13 cellular contexts compared by ENCODE assay signal in genomic region chr22:42949159-42949558, GRCh38.
DNase-seq lines count a peak whose midpoint lies in the region; ATAC-seq and TF ChIP-seq lines count a peak whose summit lies in the region.
"Had no signal": no experiment of that assay in that cellular context is flagged by ENCODE, and none has a peak within 500 bp of the region (broad histone marks: within the 10 kb centered on the region; RNA-seq: fewer than 3 reads in every experiment).

No MANE protein-coding gene starts in this region.

- intact Hi-C loops in CD14-positive monocyte (cut with micrococcal nuclease) (no loop called here), esophagus muscularis mucosa (cut with DNase I) (no loop called here)

- no peak for TF ChIP-seq EP300 in esophagus muscularis mucosa (IDR thresholded peaks at IDR 0.05)

- CTCF ChIA-PET in RWPE1 (lab: Yijun Ruan, JAX), result no interaction called here

- H3K4me3 ChIP-seq in esophagus muscularis mucosa (no peak overlapping the region), mucosa of stomach (ENCODE audit: low read length) (no peak overlapping the region)

- peaks cover 0 to 3% (median 2%) of the 10 kb centered on the region in 3 donors for H3K27me3 Mint-ChIP-seq in CD14-positive monocyte (ENCODE audit: low read depth in 3 of 3)
- H3K27me3 Mint-ChIP-seq: activated CD4-positive, alpha-beta T cell treated with anti-CD3 and anti-CD28 coated beads, Interleukin-2, amount 10 ng/mL, durations not matched to agents 24 days and 14 days; activated naive CD4-positive, alpha-beta T cell treated with anti-CD3 and anti-CD28 coated beads, Interleukin-2, amount 10 ng/mL, durations not matched to agents 7 days and 5 days; CD8-positive, alpha-beta memory T cell had no signal

- H3K9me3 ChIP-seq in esophagus muscularis mucosa (no peaks in the 10 kb centered on the region), mucosa of stomach (ENCODE audit: control insufficient read depth, low read length) (no peaks in the 10 kb centered on the region)

- no peaks in the 10 kb centered on the region for H3K9me3 Mint-ChIP-seq in CD14-positive monocyte
- H3K9me3 Mint-ChIP-seq: activated CD4-positive, alpha-beta T cell treated with anti-CD3 and anti-CD28 coated beads, Interleukin-2, amount 10 ng/mL, durations not matched to agents 24 days and 14 days; activated naive CD4-positive, alpha-beta T cell treated with anti-CD3 and anti-CD28 coated beads, Interleukin-2, amount 10 ng/mL, durations not matched to agents 7 days and 5 days; CD8-positive, alpha-beta memory T cell had no signal

- peaks cover 34% of the 10 kb centered on the region for H3K4me1 Mint-ChIP-seq in CD14-positive monocyte

- H3K27ac Mint-ChIP-seq in CD14-positive monocyte, result peak overlapping the region in 4 of 7 donors; percentile 2 to 71 (median 64)
- H3K27ac Mint-ChIP-seq: activated CD4-positive, alpha-beta T cell treated with anti-CD3 and anti-CD28 coated beads, Interleukin-2, amount 10 ng/mL, durations not matched to agents 24 days and 14 days; activated naive CD4-positive, alpha-beta T cell treated with anti-CD3 and anti-CD28 coated beads, Interleukin-2, amount 10 ng/mL, durations not matched to agents 7 days and 5 days had no signal

- no peak for TF ChIP-seq POLR2A in esophagus muscularis mucosa (IDR thresholded peaks at IDR 0.05; ENCODE audit: low read depth)

- DNase-seq in CD14-positive monocyte (ENCODE audit: low spot score), result no peak
- DNase-seq in esophagus muscularis mucosa (ENCODE audit: extremely low spot score), result no peak
- no peak for DNase-seq in RWPE1 (ENCODE audit: low spot score)
- no peak for DNase-seq in activated CD4-positive, alpha-beta T cell treated with anti-CD3 and anti-CD28 coated beads for 4 hours
- DNase-seq: activated CD4-positive, alpha-beta T cell treated with anti-CD3 and anti-CD28 coated beads, Interleukin-2, amount 10 ng/mL, durations not matched to agents 24 days and 14 days; activated naive CD4-positive, alpha-beta T cell treated with anti-CD3 and anti-CD28 coated beads, Interleukin-2, amount 10 ng/mL, durations not matched to agents 7 days and 5 days; CD8-positive, alpha-beta memory T cell; NCI-H1694 treated with DMSO at 0.1 percent for 48 hours; SHP77 treated with DMSO at 0.1 percent for 48 hours had no signal

- peak overlapping the region; percentile 12 for H3K9ac ChIP-seq in mucosa of stomach (ENCODE audit: low read length)

- no peaks in the 10 kb centered on the region for H3K27me3 ChIP-seq in esophagus muscularis mucosa
- no peaks in the 10 kb centered on the region for H3K27me3 ChIP-seq in mucosa of stomach (ENCODE audit: control insufficient read depth, insufficient read depth, low read length)

- no peak for TF ChIP-seq CTCF in CD14-positive monocyte (IDR thresholded peaks at IDR 0.05)
- TF ChIP-seq CTCF in esophagus muscularis mucosa (IDR thresholded peaks at IDR 0.05), result no peak
- TF ChIP-seq CTCF in RWPE1 (conservative IDR thresholded peaks at IDR 0.05; ENCODE audit: low read depth), result no peak

- WGBS in esophagus muscularis mucosa, result 78% methylated on average over 6 of the region's 6 CpGs

- H3K4me3 Mint-ChIP-seq in CD14-positive monocyte, result no peak overlapping the region
- H3K4me3 Mint-ChIP-seq: activated CD4-positive, alpha-beta T cell treated with anti-CD3 and anti-CD28 coated beads, Interleukin-2, amount 10 ng/mL, durations not matched to agents 24 days and 14 days; activated naive CD4-positive, alpha-beta T cell treated with anti-CD3 and anti-CD28 coated beads, Interleukin-2, amount 10 ng/mL, durations not matched to agents 7 days and 5 days; CD8-positive, alpha-beta memory T cell had no signal

- POLR2A ChIA-PET in RWPE1 (lab: Yijun Ruan, JAX; ENCODE audit: low non-redundant PET), result no interaction called here

- peak overlapping the region; percentile 65 to 95 (median 83) for H3K27ac ChIP-seq in esophagus muscularis mucosa (replicated peaks in 1 of 4)
- no peak overlapping the region for H3K27ac ChIP-seq in RWPE1

- H3K36me3 ChIP-seq in esophagus muscularis mucosa (no peaks in the 10 kb centered on the region), mucosa of stomach (ENCODE audit: control insufficient read depth, insufficient read depth, low read length) (no peaks in the 10 kb centered on the region)

- ATAC-seq in GM18520 (IDR thresholded peaks at IDR 0.05; ENCODE audit: unreplicated experiment) (no peak), GM21367 (IDR thresholded peaks at IDR 0.05; ENCODE audit: unreplicated experiment) (no peak)

- H3K36me3 Mint-ChIP-seq in CD14-positive monocyte, result peaks cover 35 to 44% of the 10 kb centered on the region in 2 donors

- H3K4me1 ChIP-seq in esophagus muscularis mucosa (peaks cover 69 to 100% (median 100%) of the 10 kb centered on the region in 4 donors), mucosa of stomach (ENCODE audit: control insufficient read depth, insufficient read depth, low read length) (peaks cover 72% of the 10 kb centered on the region)

TF ChIP-seq in PFSK-1, 5 proteins besides CTCF, POLR2A, EP300 and RAD21:
- TF ChIP-seq FOXP2 (optimal IDR thresholded peaks at IDR 0.05; ENCODE audit: borderline replicate concordance, extremely low read depth, extremely low read length, insufficient read depth) (no peak), TAF1 (IDR thresholded peaks at IDR 0.05; ENCODE audit: borderline replicate concordance, insufficient read depth, low read length) (no peak), POLR2AphosphoS5 (IDR thresholded peaks at IDR 0.05; ENCODE audit: low read depth, low read length) (no peak), SIN3A (IDR thresholded peaks at IDR 0.05; ENCODE audit: borderline replicate concordance, insufficient read depth, low read length) (peak; percentile 13; the same call in 1 of the 2 replicates)
- TF ChIP-seq, protein P1, sequence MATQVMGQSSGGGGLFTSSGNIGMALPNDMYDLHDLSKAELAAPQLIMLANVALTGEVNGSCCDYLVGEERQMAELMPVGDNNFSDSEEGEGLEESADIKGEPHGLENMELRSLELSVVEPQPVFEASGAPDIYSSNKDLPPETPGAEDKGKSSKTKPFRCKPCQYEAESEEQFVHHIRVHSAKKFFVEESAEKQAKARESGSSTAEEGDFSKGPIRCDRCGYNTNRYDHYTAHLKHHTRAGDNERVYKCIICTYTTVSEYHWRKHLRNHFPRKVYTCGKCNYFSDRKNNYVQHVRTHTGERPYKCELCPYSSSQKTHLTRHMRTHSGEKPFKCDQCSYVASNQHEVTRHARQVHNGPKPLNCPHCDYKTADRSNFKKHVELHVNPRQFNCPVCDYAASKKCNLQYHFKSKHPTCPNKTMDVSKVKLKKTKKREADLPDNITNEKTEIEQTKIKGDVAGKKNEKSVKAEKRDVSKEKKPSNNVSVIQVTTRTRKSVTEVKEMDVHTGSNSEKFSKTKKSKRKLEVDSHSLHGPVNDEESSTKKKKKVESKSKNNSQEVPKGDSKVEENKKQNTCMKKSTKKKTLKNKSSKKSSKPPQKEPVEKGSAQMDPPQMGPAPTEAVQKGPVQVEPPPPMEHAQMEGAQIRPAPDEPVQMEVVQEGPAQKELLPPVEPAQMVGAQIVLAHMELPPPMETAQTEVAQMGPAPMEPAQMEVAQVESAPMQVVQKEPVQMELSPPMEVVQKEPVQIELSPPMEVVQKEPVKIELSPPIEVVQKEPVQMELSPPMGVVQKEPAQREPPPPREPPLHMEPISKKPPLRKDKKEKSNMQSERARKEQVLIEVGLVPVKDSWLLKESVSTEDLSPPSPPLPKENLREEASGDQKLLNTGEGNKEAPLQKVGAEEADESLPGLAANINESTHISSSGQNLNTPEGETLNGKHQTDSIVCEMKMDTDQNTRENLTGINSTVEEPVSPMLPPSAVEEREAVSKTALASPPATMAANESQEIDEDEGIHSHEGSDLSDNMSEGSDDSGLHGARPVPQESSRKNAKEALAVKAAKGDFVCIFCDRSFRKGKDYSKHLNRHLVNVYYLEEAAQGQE (IDR thresholded peaks at IDR 0.05; ENCODE audit: insufficient read depth in 1 of 2, low read depth in 2 of 2, low read length in 2 of 2), result no peak
